In the genomic region with DNA sequence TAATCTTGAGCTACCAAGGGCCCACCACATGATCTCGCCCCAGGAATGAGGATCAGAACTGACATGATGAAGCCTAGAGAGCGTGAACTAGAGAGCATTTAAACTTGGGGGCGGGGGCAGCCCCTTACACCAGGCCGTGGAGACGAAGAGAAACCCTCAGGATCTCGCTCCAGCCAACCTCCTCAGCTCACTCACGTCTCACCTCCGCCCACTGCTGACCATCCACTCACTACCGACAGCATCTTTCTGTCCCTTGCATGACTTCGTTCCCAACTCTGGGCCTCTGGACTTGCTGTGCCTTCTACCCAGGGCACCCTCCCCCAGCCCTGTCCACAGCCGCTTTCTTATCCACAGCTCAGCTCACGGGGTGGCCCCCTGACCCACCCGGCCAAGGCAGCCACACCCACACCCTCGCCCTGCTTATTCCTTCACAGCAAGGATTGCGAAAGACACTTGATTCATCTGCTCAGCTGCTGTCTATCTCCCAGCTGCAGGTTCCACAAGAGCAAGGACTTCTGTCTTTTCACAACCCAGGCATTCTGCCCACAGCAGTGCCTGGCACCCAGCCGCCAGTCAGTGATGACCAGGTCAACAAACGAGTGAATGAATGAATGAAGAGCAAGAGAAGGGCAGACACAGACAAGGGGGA, we compare ENCODE assay signal across 11 cellular contexts. TPM values are rescaled to one million over a fixed set of nuclear protein-coding genes. Genes with fewer than 3 reads are reported as not detected.
DNase-seq lines count a peak whose midpoint lies in the region; ATAC-seq and TF ChIP-seq lines count a peak whose summit lies in the region.
"Had no signal": no experiment of that assay in that cellular context is flagged by ENCODE, and none has a peak within 500 bp of the region (broad histone marks: within the 10 kb centered on the region; RNA-seq: fewer than 3 reads in every experiment).

No MANE protein-coding gene starts in this region.

- H3K4me1 ChIP-seq in PC-3 (ENCODE audit: insufficient read depth, low read length) (peaks cover 6% of the 10 kb centered on the region), foreskin keratinocyte (peaks cover 2% of the 10 kb centered on the region), psoas muscle (no peaks in the 10 kb centered on the region), Peyer's patch (peaks cover 0 to 14% (median 0%) of the 10 kb centered on the region in 4 donors)
- H3K4me1 ChIP-seq in CD8-positive, alpha-beta T cell (ENCODE audit: insufficient read depth, low read length): no peaks in the 10 kb centered on the region

- no peak overlapping the region for H3K4me2 ChIP-seq in PC-3 (ENCODE audit: low read length)

- no TSS peak for BruUV-seq in PC-3 (replicated peaks; lab: Mats Ljungman, UMichigan)

- H3K27ac Mint-ChIP-seq in CD8-positive, alpha-beta T cell: no peak overlapping the region
- H3K27ac Mint-ChIP-seq: activated CD4-positive, alpha-beta memory T cell treated with anti-CD3 and anti-CD28 coated beads, Interleukin-2, amount 10 ng/mL, durations not matched to agents 7 days and 5 days had no signal

- ATAC-seq in PC-3: no peak
- ATAC-seq in foreskin keratinocyte: peak; percentile 16
- peak in 3 of 4 donors; percentile 78 to 80 (median 79) for ATAC-seq in psoas muscle
- no peak for ATAC-seq in CD8-positive, alpha-beta T cell
- ATAC-seq in HG03045 (IDR thresholded peaks at IDR 0.05; ENCODE audit: unreplicated experiment): no peak
- ATAC-seq: naive thymus-derived CD8-positive, alpha-beta T cell had no signal

- no peak overlapping the region for H3K27ac ChIP-seq in PC-3 (ENCODE audit: low read length)
- H3K27ac ChIP-seq in foreskin keratinocyte: no peak overlapping the region
- no peak overlapping the region for H3K27ac ChIP-seq in psoas muscle
- no peak overlapping the region for H3K27ac ChIP-seq in Peyer's patch
- H3K27ac ChIP-seq in CD8-positive, alpha-beta T cell (ENCODE audit: low read depth, low read length): no peak overlapping the region

- no peaks in the 10 kb centered on the region for H3K27me3 ChIP-seq in PC-3 (ENCODE audit: low read length)
- H3K27me3 ChIP-seq in foreskin keratinocyte: no peaks in the 10 kb centered on the region
- H3K27me3 ChIP-seq in psoas muscle (ENCODE audit: insufficient read depth in 3 of 3, low read length in 2 of 3): no peaks in the 10 kb centered on the region
- H3K27me3 ChIP-seq in Peyer's patch: no peaks in the 10 kb centered on the region
- H3K27me3 ChIP-seq in CD8-positive, alpha-beta T cell (ENCODE audit: insufficient read depth, low read length): no peaks in the 10 kb centered on the region

- TF ChIP-seq CTCF in PC-3 (conservative IDR thresholded peaks at IDR 0.05; ENCODE audit: low read depth, low read length): no peak
- no peak for TF ChIP-seq CTCF in foreskin keratinocyte (conservative IDR thresholded peaks at IDR 0.05)
- no peak for TF ChIP-seq CTCF in psoas muscle (IDR thresholded peaks at IDR 0.05)
- no peak for TF ChIP-seq CTCF in Peyer's patch (IDR thresholded peaks at IDR 0.05)
- TF ChIP-seq CTCF in CD8-positive, alpha-beta T cell (IDR thresholded peaks at IDR 0.05): no peak

- no peak overlapping the region for H3K4me3 Mint-ChIP-seq in CD8-positive, alpha-beta T cell
- H3K4me3 Mint-ChIP-seq: activated CD4-positive, alpha-beta memory T cell treated with anti-CD3 and anti-CD28 coated beads, Interleukin-2, amount 10 ng/mL, durations not matched to agents 7 days and 5 days had no signal

- H2AFZ ChIP-seq in PC-3 (ENCODE audit: low read length): no peak overlapping the region

- DNase-seq in GM03348 (ENCODE audit: low spot score) (peak; percentile 59), PC-3 (peak; percentile 51), foreskin keratinocyte (peak in 1 of 2 donors; percentile 34), psoas muscle (peak; percentile 57 to 73), Peyer's patch (no peak), NCI-H345 treated with DMSO at 0.1 percent for 48 hours (lab: John Stamatoyannopoulos, UW; ENCODE audit: unreplicated experiment) (no peak)
- DNase-seq in CD8-positive, alpha-beta T cell: no peak
- DNase-seq: activated CD4-positive, alpha-beta memory T cell treated with anti-CD3 and anti-CD28 coated beads, Interleukin-2, amount 10 ng/mL, durations not matched to agents 7 days and 5 days; naive thymus-derived CD8-positive, alpha-beta T cell; NCI-H526 treated with DMSO at 0.1 percent for 48 hours had no signal

- POLR2A ChIA-PET in PC-3 (lab: Charles Lee; ENCODE audit: unreplicated experiment): no interaction called here
- POLR2A ChIA-PET in CD8-positive, alpha-beta T cell (lab: Charles Lee): no interaction called here

- H3K36me3 ChIP-seq in PC-3 (ENCODE audit: low read depth, low read length) (no peaks in the 10 kb centered on the region), psoas muscle (ENCODE audit: insufficient read depth in 1 of 2, low read depth in 1 of 2) (no peaks in the 10 kb centered on the region), Peyer's patch (no peaks in the 10 kb centered on the region)
- no peaks in the 10 kb centered on the region for H3K36me3 ChIP-seq in CD8-positive, alpha-beta T cell (ENCODE audit: insufficient read depth, low read length)

- H3K9me3 Mint-ChIP-seq in CD8-positive, alpha-beta T cell: no peaks in the 10 kb centered on the region
- H3K9me3 Mint-ChIP-seq: activated CD4-positive, alpha-beta memory T cell treated with anti-CD3 and anti-CD28 coated beads, Interleukin-2, amount 10 ng/mL, durations not matched to agents 7 days and 5 days; naive thymus-derived CD8-positive, alpha-beta T cell had no signal

- H3K9ac ChIP-seq in PC-3 (ENCODE audit: low read length): no peak overlapping the region

- no peaks in the 10 kb centered on the region for H4K20me1 ChIP-seq in PC-3 (ENCODE audit: low read length)

- H3K9me3 ChIP-seq in PC-3 (ENCODE audit: low read length): no peaks in the 10 kb centered on the region
- no peaks in the 10 kb centered on the region for H3K9me3 ChIP-seq in psoas muscle
- no peaks in the 10 kb centered on the region for H3K9me3 ChIP-seq in Peyer's patch
- no peaks in the 10 kb centered on the region for H3K9me3 ChIP-seq in CD8-positive, alpha-beta T cell (ENCODE audit: low read length)

- no peaks in the 10 kb centered on the region for H3K79me2 ChIP-seq in PC-3 (ENCODE audit: low read length)

- H3F3A ChIP-seq in PC-3 (ENCODE audit: low read length, unreplicated experiment): no peaks in the 10 kb centered on the region

- peaks cover 24% of the 10 kb centered on the region for H3K4me1 Mint-ChIP-seq in CD8-positive, alpha-beta T cell (ENCODE audit: low read depth)

- CTCF ChIA-PET in PC-3 (lab: Charles Lee): no interaction called here
- CTCF ChIA-PET in CD8-positive, alpha-beta T cell (lab: Charles Lee): interaction anchor here (1.3 to 2.4 kb wide), 2 partner anchors 38 to 300 kb away, joined by 3 to 10 read pairs; no protein-coding TSS in a partner anchor

- H3K4me3 ChIP-seq in PC-3 (ENCODE audit: low read length) (no peak overlapping the region), psoas muscle (no peak overlapping the region), Peyer's patch (no peak overlapping the region)
- no peak overlapping the region for H3K4me3 ChIP-seq in CD8-positive, alpha-beta T cell (ENCODE audit: low read depth, low read length)

- intact Hi-C loops in PC-3 (cut with micrococcal nuclease) (no loop called here), psoas muscle (cut with DNase I) (no loop called here)
- intact Hi-C loops in CD8-positive, alpha-beta T cell (cut with DNase I, micrococcal nuclease): no loop called here

- WGBS in psoas muscle, 3 donors: 50 to 63% (median 60%) methylated on average over 16 to 17 of the region's 17 CpGs

- no peaks in the 10 kb centered on the region for H3K36me3 Mint-ChIP-seq in CD8-positive, alpha-beta T cell

- TF ChIP-seq POLR2A in Peyer's patch (IDR thresholded peaks at IDR 0.05): no peak

- H3K9me2 ChIP-seq in PC-3 (replicated peaks; ENCODE audit: low read length): no peaks in the 10 kb centered on the region

- H3K27me3 Mint-ChIP-seq in CD8-positive, alpha-beta T cell (ENCODE audit: low read depth): no peaks in the 10 kb centered on the region
- H3K27me3 Mint-ChIP-seq: activated CD4-positive, alpha-beta memory T cell treated with anti-CD3 and anti-CD28 coated beads, Interleukin-2, amount 10 ng/mL, durations not matched to agents 7 days and 5 days; naive thymus-derived CD8-positive, alpha-beta T cell had no signal

RNA-seq across cellular contexts. Expression of a gene that starts 6.4 kb away (rescaled TPM):
- total RNA-seq in PC-3 (2014; rRNA removed) (18.2 and 24.0 TPM in 2 replicates), foreskin keratinocyte (19.0 and 21.3 TPM in 2 replicates), psoas muscle (1 to 10 TPM; 5.5 to 7.2 (median 6.2) TPM), Peyer's patch (100 to 1,000 TPM in 1 of 4 donors, 1 to 10 TPM in 3; 5.3 to 115 (median 9.0) TPM)
- polyA plus RNA-seq in foreskin keratinocyte (10.3 and 11.7 TPM in 2 replicates), psoas muscle (10 to 100 TPM in 1 of 3 donors, 1 to 10 TPM in 2; 5.4 to 11.3 (median 8.4) TPM)
- total RNA-seq in CD8-positive, alpha-beta T cell: 10 to 100 TPM; 15.8 to 18.2 TPM

RNA-seq across cellular contexts. Expression of a gene that starts 39.2 kb away (rescaled TPM):
- total RNA-seq in PC-3 (2014; rRNA removed): 3,300 and 3,371 TPM in 2 replicates
- total RNA-seq in foreskin keratinocyte: 1,308 and 1,316 TPM in 2 replicates
- polyA plus RNA-seq in foreskin keratinocyte: 1,431 and 1,595 TPM in 2 replicates
- 100 to 1,000 TPM; 338 to 721 (median 445) TPM for total RNA-seq in psoas muscle
- 1,000 to 10,000 TPM in 1 of 3 donors, 100 to 1,000 TPM in 2; 302 to 1,341 (median 369) TPM for polyA plus RNA-seq in psoas muscle
- total RNA-seq in Peyer's patch: 100 to 1,000 TPM in 2 of 4 donors, 10 to 100 TPM in 2; 48.4 to 154 (median 114) TPM
- 100 to 1,000 TPM; 342 to 352 TPM for total RNA-seq in CD8-positive, alpha-beta T cell

Comparison
In these comparisons a context has a peak if more than half of its experiments do, and no peak if none do; other contexts are left out.
1. DNase-seq: peak in GM03348 (single experiment), PC-3 (single experiment) and psoas muscle (2 of 2); none in Peyer's patch (0 of 3), CD8-positive, alpha-beta T cell (0 of 7) and NCI-H345 treated with DMSO at 0.1 percent for 48 hours (single experiment).
2. ATAC-seq: peak in foreskin keratinocyte (single experiment) and psoas muscle (3 of 4); none in PC-3 (single experiment), CD8-positive, alpha-beta T cell (single experiment) and HG03045 (single experiment).